In genomic region chr1:232377494-232377770, GRCh38 we compare ENCODE assay signal across 12 cellular contexts.
DNase-seq lines count a peak whose midpoint lies in the region; ATAC-seq and TF ChIP-seq lines count a peak whose summit lies in the region.
"Had no signal": no experiment of that assay in that cellular context is flagged by ENCODE, and none has a peak within 500 bp of the region (broad histone marks: within the 10 kb centered on the region; RNA-seq: fewer than 3 reads in every experiment).

No MANE protein-coding gene starts in this region.

- H3K27ac ChIP-seq in ascending aorta: no peak overlapping the region

- no peak for ATAC-seq in GM21515 (IDR thresholded peaks at IDR 0.05; ENCODE audit: unreplicated experiment)
- ATAC-seq: effector memory CD8-positive, alpha-beta T cell; natural killer cell had no signal

- no peaks in the 10 kb centered on the region for H3K27me3 ChIP-seq in ascending aorta

- TF ChIP-seq CTCF in fibroblast of pulmonary artery (IDR thresholded peaks at IDR 0.05; ENCODE audit: low read length, missing control alignments) (no peak), ascending aorta (IDR thresholded peaks at IDR 0.05) (no peak)

- H3K9me3 ChIP-seq in ascending aorta: no peaks in the 10 kb centered on the region

- H3K4me3 ChIP-seq in fibroblast of pulmonary artery (replicated peaks; ENCODE audit: low read depth, low read length): no peak overlapping the region
- no peak overlapping the region for H3K4me3 ChIP-seq in ascending aorta

- intact Hi-C loops in ascending aorta (cut with DNase I): no loop called here

- H3K36me3 ChIP-seq in ascending aorta: no peaks in the 10 kb centered on the region

- DNase-seq in HT-29 (ENCODE audit: low spot score) (peak; percentile 42), SW480 (ENCODE audit: low spot score) (peak; percentile 65), fibroblast of pulmonary artery (ENCODE audit: low read depth) (peak; percentile 65), renal cortical epithelial cell (ENCODE audit: low read depth) (peak; percentile 64), NCI-H1417 (lab: John Stamatoyannopoulos, UW) (no peak), ascending aorta (ENCODE audit: low spot score in 2 of 2) (no peak)
- DNase-seq: activated naive CD4-positive, alpha-beta T cell treated with anti-CD3 and anti-CD28 coated beads, Interleukin-2, amount 50 U/mL, for 16 hours; effector memory CD8-positive, alpha-beta T cell; natural killer cell; NCI-H1105 treated with DMSO at 0.1 percent for 48 hours; T-helper 1 cell had no signal

- no peaks in the 10 kb centered on the region for H3K4me1 ChIP-seq in ascending aorta

Comparison
In these comparisons a context has a peak if more than half of its experiments do, and no peak if none do; other contexts are left out.
1. DNase-seq: peak in HT-29 (single experiment), SW480 (single experiment), fibroblast of pulmonary artery (single experiment) and renal cortical epithelial cell (single experiment); none in NCI-H1417 (0 of 3) and ascending aorta (0 of 2).